ENCODE assay signal across 8 cellular contexts in the genomic region with DNA sequence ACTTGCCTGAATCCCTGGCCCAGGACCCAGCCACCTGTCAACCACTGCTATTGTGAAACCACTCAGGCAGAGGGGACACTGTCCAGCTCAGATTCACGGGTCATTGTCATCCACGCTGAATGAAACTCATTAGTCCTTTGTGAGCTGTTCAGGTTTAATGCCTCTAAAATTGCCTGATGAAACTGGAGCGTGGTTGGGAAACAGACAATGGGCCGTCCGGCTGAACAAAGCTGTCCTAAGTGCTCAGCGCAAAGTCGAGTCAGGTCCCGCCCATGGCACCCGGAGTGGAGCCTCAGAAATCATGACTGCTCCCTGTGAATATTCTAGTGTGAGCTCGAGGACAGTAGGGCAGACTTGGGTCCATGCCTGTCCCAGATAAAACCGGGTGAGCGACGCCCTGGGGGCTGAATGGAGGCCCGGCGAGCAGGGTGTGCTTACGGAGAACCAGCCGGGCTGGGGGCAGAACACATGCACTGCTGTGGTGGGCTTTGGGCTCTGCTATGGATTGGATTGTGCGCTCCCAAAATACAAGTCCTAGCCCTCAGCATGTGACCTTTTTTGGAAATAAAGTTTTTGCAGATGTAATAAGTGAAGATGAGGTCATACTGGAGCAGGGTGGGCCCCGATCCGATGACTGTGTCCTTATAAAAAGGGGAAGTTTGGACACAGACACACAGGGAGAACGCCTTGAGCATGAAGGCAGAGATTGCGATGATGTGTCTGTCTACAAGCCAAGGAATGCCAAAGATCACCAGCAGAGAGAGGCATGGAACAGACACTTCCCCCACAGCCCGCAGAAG. TPM values are rescaled to one million over a fixed set of nuclear protein-coding genes. Genes with fewer than 3 reads are reported as not detected.
DNase-seq lines count a peak whose midpoint lies in the region; ATAC-seq and TF ChIP-seq lines count a peak whose summit lies in the region.
"Had no signal": no experiment of that assay in that cellular context is flagged by ENCODE, and none has a peak within 500 bp of the region (broad histone marks: within the 10 kb centered on the region; RNA-seq: fewer than 3 reads in every experiment).

No MANE protein-coding gene starts in this region.

- H3K9me3 ChIP-seq in heart left ventricle: no peaks in the 10 kb centered on the region
- H3K9me3 ChIP-seq in upper lobe of left lung: no peaks in the 10 kb centered on the region
- no peaks in the 10 kb centered on the region for H3K9me3 ChIP-seq in A673 (ENCODE audit: low read depth, low read length, poor library complexity, severe bottlenecking)

- peak; percentile 76 for DNase-seq in OCI-M1 (lab: John Stamatoyannopoulos, UW)
- DNase-seq in heart left ventricle: peak in 2 of 5 donors; percentile 39 to 49
- peak in 1 of 2 donors; percentile 68 for DNase-seq in upper lobe of left lung
- no peak for DNase-seq in A673 (ENCODE audit: low spot score)
- no peak for DNase-seq in activated naive CD4-positive, alpha-beta T cell treated with Interleukin-2 at 50 U/mL for 16 hours
- DNase-seq: effector CD4-positive, alpha-beta T cell had no signal

- POLR2A ChIA-PET in A673 (lab: Charles Lee; ENCODE audit: low non-redundant PET): no interaction called here

- no peak for TF ChIP-seq CTCF in heart left ventricle (IDR thresholded peaks at IDR 0.05)
- no peak for TF ChIP-seq CTCF in upper lobe of left lung (IDR thresholded peaks at IDR 0.05)
- TF ChIP-seq CTCF in A673 (conservative IDR thresholded peaks at IDR 0.05; ENCODE audit: low read depth, low read length): no peak

- H3K27ac ChIP-seq in heart left ventricle (peak overlapping the region in 2 of 12 donors; percentile 11 to 64), upper lobe of left lung (peak overlapping the region in 3 of 4 donors; percentile 48 to 78 (median 68)), A673 (ENCODE audit: low read depth, low read length, poor library complexity, severe bottlenecking) (no peak overlapping the region)

- TF ChIP-seq POLR2A in heart left ventricle (IDR thresholded peaks at IDR 0.05): no peak
- peak in 1 of 4 donors; percentile 38 for TF ChIP-seq POLR2A in upper lobe of left lung (IDR thresholded peaks at IDR 0.05)

- intact Hi-C loops in heart left ventricle (cut with DNase I) (no loop called here), A673 (cut with micrococcal nuclease; ENCODE audit: unreplicated experiment) (no loop called here)

- CTCF ChIA-PET in A673 (lab: Charles Lee): no interaction called here

- H3K27me3 ChIP-seq in heart left ventricle (no peaks in the 10 kb centered on the region), upper lobe of left lung (no peaks in the 10 kb centered on the region), A673 (replicated peaks; ENCODE audit: insufficient read depth, low read depth, low read length, poor library complexity) (no peaks in the 10 kb centered on the region)

- BruUV-seq in A673 (replicated peaks; lab: Mats Ljungman, UMichigan): no TSS peak

- TF ChIP-seq EP300 in upper lobe of left lung (IDR thresholded peaks at IDR 0.05): peak in 1 of 4 donors; percentile 14

- H3K4me3 ChIP-seq in heart left ventricle (no peak overlapping the region), upper lobe of left lung (no peak overlapping the region), A673 (ENCODE audit: low read depth, low read length, poor library complexity, severe bottlenecking) (no peak overlapping the region)

- WGBS in heart left ventricle, 4 donors: 83 to 88% (median 85%) methylated on average over 23 of the region's 23 CpGs
- WGBS in upper lobe of left lung, 2 donors: 82 to 84% methylated on average over 16 to 23 of the region's 23 CpGs

- H3K4me1 ChIP-seq in heart left ventricle (peaks cover 0 to 12% (median 0%) of the 10 kb centered on the region in 12 donors), upper lobe of left lung (peaks cover 0 to 6% (median 0%) of the 10 kb centered on the region in 4 donors), A673 (ENCODE audit: insufficient read depth, low read length, poor library complexity, severe bottlenecking) (no peaks in the 10 kb centered on the region)

- H3K36me3 ChIP-seq in heart left ventricle (no peaks in the 10 kb centered on the region), upper lobe of left lung (no peaks in the 10 kb centered on the region), A673 (ENCODE audit: insufficient read depth, low read length, poor library complexity, severe bottlenecking) (no peaks in the 10 kb centered on the region)

- ATAC-seq in HG02884 (IDR thresholded peaks at IDR 0.05; ENCODE audit: unreplicated experiment) (peak; percentile 36), heart left ventricle (peak in 3 of 4 donors; percentile 83 to 90 (median 87)), upper lobe of left lung (ENCODE audit: low FRiP score in 2 of 2) (peak; percentile 64 to 95), GM18870 (IDR thresholded peaks at IDR 0.05; ENCODE audit: unreplicated experiment) (no peak)

RNA-seq across cellular contexts. Expression of a gene that starts 12.9 kb away (rescaled TPM):
- total RNA-seq in heart left ventricle: 10 to 100 TPM in 6 of 9 donors, 1 to 10 TPM in 3; 7.6 to 48.8 (median 16.3) TPM
- 1 to 10 TPM; 4.1 to 9.2 TPM for polyA plus RNA-seq in heart left ventricle
- 100 to 1,000 TPM in 1 of 6 donors, 10 to 100 TPM in 5; 48.3 to 109 (median 67.6) TPM for total RNA-seq in upper lobe of left lung
- total RNA-seq in A673 (2021): 24.7 and 25.5 TPM in 2 replicates
